In the genomic region with DNA sequence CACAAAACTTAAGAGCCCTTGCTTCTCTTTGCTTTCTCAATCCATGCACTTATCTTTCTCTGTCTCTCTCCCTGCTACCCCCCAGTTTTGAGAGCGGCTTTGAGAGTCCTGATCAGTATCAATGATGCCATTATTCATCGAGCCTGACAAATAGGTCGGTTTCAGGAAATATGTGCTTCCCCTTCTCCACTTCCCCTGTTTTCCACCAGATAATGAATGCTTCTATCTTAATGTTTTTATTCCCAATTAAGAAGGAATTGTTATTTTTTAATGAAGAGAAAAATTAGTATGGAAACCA, we compare ENCODE assay signal across 19 cellular contexts.
A peak's percentile ranks its signal among the peaks of the same experiment; 100 is the strongest.
DNase-seq lines count a peak whose midpoint lies in the region; ATAC-seq and TF ChIP-seq lines count a peak whose summit lies in the region.
"Had no signal": no experiment of that assay in that cellular context is flagged by ENCODE, and none has a peak within 500 bp of the region (broad histone marks: within the 10 kb centered on the region; RNA-seq: fewer than 3 reads in every experiment).

No MANE protein-coding gene starts in this region.

- H3K9me3 ChIP-seq in WERI-Rb-1 (ENCODE audit: severe bottlenecking) (no peaks in the 10 kb centered on the region), skeletal muscle satellite cell (replicated peaks; ENCODE audit: low read length) (no peaks in the 10 kb centered on the region)

- no peak overlapping the region for H3K4me2 ChIP-seq in skeletal muscle satellite cell (ENCODE audit: low read length)

- no peak overlapping the region for H3K4me3 ChIP-seq in WERI-Rb-1 (ENCODE audit: low read depth, low read length)
- no peak overlapping the region for H3K4me3 ChIP-seq in skeletal muscle satellite cell (ENCODE audit: low read length)

- H3K36me3 Mint-ChIP-seq in activated naive CD4-positive, alpha-beta T cell treated with anti-CD3 and anti-CD28 coated beads, Interleukin-2, amount 10 ng/mL, durations not matched to agents 7 days and 5 days, result no peaks in the 10 kb centered on the region
- H3K36me3 Mint-ChIP-seq: activated naive CD8-positive, alpha-beta T cell treated with anti-CD3 and anti-CD28 coated beads for 36 hours had no signal

- peak overlapping the region; percentile 19 for H3K9ac ChIP-seq in skeletal muscle satellite cell (ENCODE audit: low read depth, low read length)

- H3K4me1 Mint-ChIP-seq in stimulated activated naive CD8-positive, alpha-beta T cell treated with anti-CD3 and anti-CD28 coated beads, Interleukin-15, amount 100 ng/mL, for 72 hours, result no peaks in the 10 kb centered on the region
- H3K4me1 Mint-ChIP-seq in activated naive CD4-positive, alpha-beta T cell treated with anti-CD3 and anti-CD28 coated beads, Interleukin-2, amount 10 ng/mL, durations not matched to agents 7 days and 5 days, result no peaks in the 10 kb centered on the region
- H3K4me1 Mint-ChIP-seq: activated CD4-positive, alpha-beta memory T cell treated with anti-CD3 and anti-CD28 coated beads, Interleukin-2, amount 10 ng/mL, durations not matched to agents 7 days and 5 days; activated naive CD8-positive, alpha-beta T cell treated with anti-CD3 and anti-CD28 coated beads for 36 hours; memory B cell had no signal

- peak overlapping the region; percentile 60 for H3K27ac ChIP-seq in WERI-Rb-1

- H3K27me3 ChIP-seq in WERI-Rb-1 (ENCODE audit: insufficient read depth, low read depth, severe bottlenecking) (no peaks in the 10 kb centered on the region), skeletal muscle satellite cell (ENCODE audit: control insufficient read depth, insufficient read depth, low read length) (no peaks in the 10 kb centered on the region)

- peaks cover 52% of the 10 kb centered on the region for H3K27me3 Mint-ChIP-seq in stimulated activated naive CD8-positive, alpha-beta T cell treated with anti-CD3 and anti-CD28 coated beads, Interleukin-15, amount 100 ng/mL, for 72 hours
- peaks cover 18% of the 10 kb centered on the region for H3K27me3 Mint-ChIP-seq in activated naive CD4-positive, alpha-beta T cell treated with anti-CD3 and anti-CD28 coated beads, Interleukin-2, amount 10 ng/mL, durations not matched to agents 7 days and 5 days
- H3K27me3 Mint-ChIP-seq: memory B cell had no signal

- no peak overlapping the region for H3K27ac Mint-ChIP-seq in stimulated activated naive CD8-positive, alpha-beta T cell treated with anti-CD3 and anti-CD28 coated beads, Interleukin-15, amount 100 ng/mL, for 72 hours
- H3K27ac Mint-ChIP-seq in activated naive CD4-positive, alpha-beta T cell treated with anti-CD3 and anti-CD28 coated beads, Interleukin-2, amount 10 ng/mL, durations not matched to agents 7 days and 5 days, result no peak overlapping the region
- H3K27ac Mint-ChIP-seq: activated CD4-positive, alpha-beta memory T cell treated with anti-CD3 and anti-CD28 coated beads, Interleukin-2, amount 10 ng/mL, durations not matched to agents 7 days and 5 days; activated naive CD8-positive, alpha-beta T cell treated with anti-CD3 and anti-CD28 coated beads for 36 hours; effector memory CD8-positive, alpha-beta T cell; memory B cell; nephron progenitor cell had no signal

- H3K36me3 ChIP-seq in WERI-Rb-1 (peaks cover 2% of the 10 kb centered on the region; the same call in 1 of the 2 replicates), skeletal muscle satellite cell (ENCODE audit: insufficient read depth, low read length) (no peaks in the 10 kb centered on the region)

- no peak for ATAC-seq in stimulated activated naive CD8-positive, alpha-beta T cell treated with anti-CD3 and anti-CD28 coated beads, Interleukin-15, amount 100 ng/mL, for 72 hours
- ATAC-seq in GM21381 (IDR thresholded peaks at IDR 0.05; ENCODE audit: unreplicated experiment), result no peak
- ATAC-seq: effector memory CD8-positive, alpha-beta T cell had no signal

- in situ Hi-C loops in KBM-7 (cut with MboI; ENCODE audit: low pct_unique_long_range_greater_than_20kb, low sequenced_read_pairs), result no loop called here

- peak; percentile 20 for DNase-seq in KBM-7
- no peak for DNase-seq in WERI-Rb-1
- peak; percentile 65 for DNase-seq in globus pallidus (ENCODE audit: low spot score)
- DNase-seq in stimulated activated naive CD8-positive, alpha-beta T cell treated with anti-CD3 and anti-CD28 coated beads, Interleukin-15, amount 100 ng/mL, for 72 hours, result no peak
- no peak for DNase-seq in activated CD4-positive, CD25-positive, alpha-beta regulatory T cell treated with anti-CD3 and anti-CD28 coated beads, Interleukin-2, amount 50 U/mL, for 72 hours
- DNase-seq in activated naive CD4-positive, alpha-beta T cell treated with anti-CD3 and anti-CD28 coated beads, Interleukin-2, amount 10 ng/mL, durations not matched to agents 7 days and 5 days, result no peak
- DNase-seq: activated CD4-positive, alpha-beta memory T cell treated with anti-CD3 and anti-CD28 coated beads, Interleukin-2, amount 10 ng/mL, durations not matched to agents 7 days and 5 days; activated naive CD8-positive, alpha-beta T cell treated with anti-CD3 and anti-CD28 coated beads for 36 hours; activated T-cell treated with anti-CD3 and anti-CD28 coated beads, Interleukin-2, amount 50 U/mL, for 48 hours; effector memory CD8-positive, alpha-beta T cell; GOT3; Kasumi-1; NCI-H1417 treated with DMSO at 0.1 percent for 48 hours; nephron progenitor cell; SIG-M5; T1000 had no signal

- no peak for TF ChIP-seq CTCF in WERI-Rb-1 (IDR thresholded peaks at IDR 0.05; ENCODE audit: low read depth, low read length)

- no peaks in the 10 kb centered on the region for H3K9me3 Mint-ChIP-seq in stimulated activated naive CD8-positive, alpha-beta T cell treated with anti-CD3 and anti-CD28 coated beads, Interleukin-15, amount 100 ng/mL, for 72 hours
- H3K9me3 Mint-ChIP-seq in activated naive CD4-positive, alpha-beta T cell treated with anti-CD3 and anti-CD28 coated beads, Interleukin-2, amount 10 ng/mL, durations not matched to agents 7 days and 5 days, result no peaks in the 10 kb centered on the region
- H3K9me3 Mint-ChIP-seq: activated CD4-positive, alpha-beta memory T cell treated with anti-CD3 and anti-CD28 coated beads, Interleukin-2, amount 10 ng/mL, durations not matched to agents 7 days and 5 days; activated naive CD8-positive, alpha-beta T cell treated with anti-CD3 and anti-CD28 coated beads for 36 hours; effector memory CD8-positive, alpha-beta T cell; memory B cell; nephron progenitor cell had no signal

- H3K4me1 ChIP-seq in skeletal muscle satellite cell (ENCODE audit: control insufficient read depth, insufficient read depth, low read length), result peaks cover 61% of the 10 kb centered on the region

- CTCF ChIA-PET in activated naive CD4-positive, alpha-beta T cell treated with anti-CD3 and anti-CD28 coated beads, Interleukin-2, amount 10 ng/mL, durations not matched to agents 7 days and 5 days (lab: Charles Lee), result no interaction called here

- H3K4me3 Mint-ChIP-seq in stimulated activated naive CD8-positive, alpha-beta T cell treated with anti-CD3 and anti-CD28 coated beads, Interleukin-15, amount 100 ng/mL, for 72 hours, result no peak overlapping the region
- no peak overlapping the region for H3K4me3 Mint-ChIP-seq in activated naive CD4-positive, alpha-beta T cell treated with anti-CD3 and anti-CD28 coated beads, Interleukin-2, amount 10 ng/mL, durations not matched to agents 7 days and 5 days
- H3K4me3 Mint-ChIP-seq: activated CD4-positive, alpha-beta memory T cell treated with anti-CD3 and anti-CD28 coated beads, Interleukin-2, amount 10 ng/mL, durations not matched to agents 7 days and 5 days; activated naive CD8-positive, alpha-beta T cell treated with anti-CD3 and anti-CD28 coated beads for 36 hours; effector memory CD8-positive, alpha-beta T cell; memory B cell; nephron progenitor cell had no signal

Comparison
In these comparisons a context has a peak if more than half of its experiments do, and no peak if none do; other contexts are left out.
1. DNase-seq: peak in KBM-7 (single experiment) and globus pallidus (single experiment); none in WERI-Rb-1 (single experiment), stimulated activated naive CD8-positive, alpha-beta T cell treated with anti-CD3 and anti-CD28 coated beads, Interleukin-15, amount 100 ng/mL, for 72 hours (0 of 2), activated CD4-positive, CD25-positive, alpha-beta regulatory T cell treated with anti-CD3 and anti-CD28 coated beads, Interleukin-2, amount 50 U/mL, for 72 hours (single experiment) and activated naive CD4-positive, alpha-beta T cell treated with anti-CD3 and anti-CD28 coated beads, Interleukin-2, amount 10 ng/mL, durations not matched to agents 7 days and 5 days (single experiment).